1 cellular context compared by ENCODE assay signal in the genomic region with DNA sequence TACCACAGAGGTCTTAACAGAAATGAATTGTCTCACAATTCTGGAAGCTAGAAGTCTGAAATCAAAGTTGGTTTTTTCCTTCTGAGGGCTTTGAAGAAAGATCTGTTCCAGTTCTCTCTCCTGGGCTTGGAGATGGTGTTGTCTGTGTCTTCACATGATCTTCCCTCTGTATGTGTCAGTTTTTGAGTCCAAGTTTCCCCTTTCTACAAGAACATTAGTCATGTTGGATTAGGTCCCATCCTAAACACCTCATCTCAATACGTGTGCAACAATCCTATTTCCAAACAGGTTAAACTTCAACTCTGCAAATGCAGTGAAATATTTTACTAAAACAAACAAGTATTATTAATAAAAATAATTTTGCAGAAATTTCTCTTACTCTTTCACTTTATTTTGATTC.
TF ChIP-seq lines count a peak whose summit lies in the region.

No MANE protein-coding gene starts in this region.

TF ChIP-seq in liver, 16 proteins besides CTCF, POLR2A, EP300 and RAD21 (continued from another document):
- TF ChIP-seq, protein P1, sequence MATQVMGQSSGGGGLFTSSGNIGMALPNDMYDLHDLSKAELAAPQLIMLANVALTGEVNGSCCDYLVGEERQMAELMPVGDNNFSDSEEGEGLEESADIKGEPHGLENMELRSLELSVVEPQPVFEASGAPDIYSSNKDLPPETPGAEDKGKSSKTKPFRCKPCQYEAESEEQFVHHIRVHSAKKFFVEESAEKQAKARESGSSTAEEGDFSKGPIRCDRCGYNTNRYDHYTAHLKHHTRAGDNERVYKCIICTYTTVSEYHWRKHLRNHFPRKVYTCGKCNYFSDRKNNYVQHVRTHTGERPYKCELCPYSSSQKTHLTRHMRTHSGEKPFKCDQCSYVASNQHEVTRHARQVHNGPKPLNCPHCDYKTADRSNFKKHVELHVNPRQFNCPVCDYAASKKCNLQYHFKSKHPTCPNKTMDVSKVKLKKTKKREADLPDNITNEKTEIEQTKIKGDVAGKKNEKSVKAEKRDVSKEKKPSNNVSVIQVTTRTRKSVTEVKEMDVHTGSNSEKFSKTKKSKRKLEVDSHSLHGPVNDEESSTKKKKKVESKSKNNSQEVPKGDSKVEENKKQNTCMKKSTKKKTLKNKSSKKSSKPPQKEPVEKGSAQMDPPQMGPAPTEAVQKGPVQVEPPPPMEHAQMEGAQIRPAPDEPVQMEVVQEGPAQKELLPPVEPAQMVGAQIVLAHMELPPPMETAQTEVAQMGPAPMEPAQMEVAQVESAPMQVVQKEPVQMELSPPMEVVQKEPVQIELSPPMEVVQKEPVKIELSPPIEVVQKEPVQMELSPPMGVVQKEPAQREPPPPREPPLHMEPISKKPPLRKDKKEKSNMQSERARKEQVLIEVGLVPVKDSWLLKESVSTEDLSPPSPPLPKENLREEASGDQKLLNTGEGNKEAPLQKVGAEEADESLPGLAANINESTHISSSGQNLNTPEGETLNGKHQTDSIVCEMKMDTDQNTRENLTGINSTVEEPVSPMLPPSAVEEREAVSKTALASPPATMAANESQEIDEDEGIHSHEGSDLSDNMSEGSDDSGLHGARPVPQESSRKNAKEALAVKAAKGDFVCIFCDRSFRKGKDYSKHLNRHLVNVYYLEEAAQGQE (IDR thresholded peaks at IDR 0.05), result no peak
TF ChIP-seq in liver: peak in this region for 4.
